Comparison of ENCODE assay signal across 12 cellular contexts in genomic region chr10:46094931-46095755, GRCh38. TPM values are rescaled to one million over a fixed set of nuclear protein-coding genes. Genes with fewer than 3 reads are reported as not detected.
A peak's percentile ranks its signal among the peaks of the same experiment; 100 is the strongest.
DNase-seq lines count a peak whose midpoint lies in the region; TF ChIP-seq lines count a peak whose summit lies in the region.
"Had no signal": no experiment of that assay in that cellular context is flagged by ENCODE, and none has a peak within 500 bp of the region (broad histone marks: within the 10 kb centered on the region; RNA-seq: fewer than 3 reads in every experiment).

No MANE protein-coding gene starts in this region.

- H3K36me3 ChIP-seq in OCI-LY7 (ENCODE audit: insufficient read depth, low read length) (no peaks in the 10 kb centered on the region), PC-9 (ENCODE audit: low read depth) (no peaks in the 10 kb centered on the region)
- H3K36me3 ChIP-seq: sigmoid colon had no signal

- H3K9me3 ChIP-seq in OCI-LY7 (ENCODE audit: low read length), result peaks cover under 1% of the 10 kb centered on the region; the same call in 1 of the 2 replicates
- H3K9me3 ChIP-seq in PC-9 (ENCODE audit: insufficient read depth, low read depth), result no peaks in the 10 kb centered on the region
- H3K9me3 ChIP-seq: body of pancreas, sigmoid colon had no signal

- peaks cover 83% of the 10 kb centered on the region for H3K4me1 ChIP-seq in OCI-LY7 (ENCODE audit: insufficient read depth, low read length, poor library complexity, severe bottlenecking)
- no peaks in the 10 kb centered on the region for H3K4me1 ChIP-seq in PC-9 (replicated peaks; ENCODE audit: insufficient read depth)
- H3K4me1 ChIP-seq: body of pancreas had no signal

- POLR2A ChIA-PET in OCI-LY7 (lab: Charles Lee), result no interaction called here
- POLR2A ChIA-PET in PC-9 (lab: Charles Lee; ENCODE audit: unreplicated experiment), result no interaction called here

- no peaks in the 10 kb centered on the region for H4K20me1 ChIP-seq in OCI-LY7 (ENCODE audit: insufficient read depth, low read length)
- no peaks in the 10 kb centered on the region for H4K20me1 ChIP-seq in PC-9 (ENCODE audit: insufficient read depth)

- peak in 4 of 6 experiments; percentile 5 to 51 (median 24) for DNase-seq in stimulated activated naive CD4-positive, alpha-beta T cell (lab: John Stamatoyannopoulos, UW)
- no peak for DNase-seq in stimulated activated naive CD4-positive, alpha-beta T cell treated with Interleukin-2 at 50 U/mL for 16 hours (lab: John Stamatoyannopoulos, UW)
- DNase-seq in OCI-LY7 (ENCODE audit: low spot score), result peak; percentile 28
- peak; percentile 52 for DNase-seq in epithelial cell of esophagus (ENCODE audit: low read depth)
- DNase-seq in SW480 (ENCODE audit: low spot score), result no peak
- DNase-seq in GDM1 (lab: John Stamatoyannopoulos, UW), result no peak
- no peak for DNase-seq in PC-9
- no peak for DNase-seq in NCI-H524 (lab: John Stamatoyannopoulos, UW)
- DNase-seq: body of pancreas, Calu3, erythroblast, sigmoid colon had no signal

- no peaks in the 10 kb centered on the region for H3F3A ChIP-seq in PC-9 (ENCODE audit: insufficient read depth, low read depth)

- TF ChIP-seq CTCF in OCI-LY7 (conservative IDR thresholded peaks at IDR 0.05; ENCODE audit: low read length) (no peak), epithelial cell of esophagus (IDR thresholded peaks at IDR 0.05; ENCODE audit: insufficient read depth, low read depth, low read length, missing control alignments) (no peak), PC-9 (conservative IDR thresholded peaks at IDR 0.05) (no peak)

- no TSS peak for BruUV-seq in OCI-LY7 (replicated peaks; lab: Mats Ljungman, UMichigan)
- no TSS peak for BruUV-seq in PC-9 (replicated peaks; lab: Mats Ljungman, UMichigan)

- H3K79me2 ChIP-seq in OCI-LY7 (ENCODE audit: insufficient read depth, low read depth, low read length) (no peaks in the 10 kb centered on the region), PC-9 (ENCODE audit: low read depth) (no peaks in the 10 kb centered on the region)

- H3K4me3 ChIP-seq in OCI-LY7 (ENCODE audit: low read depth, low read length, poor library complexity, severe bottlenecking), result no peak overlapping the region
- H3K4me3 ChIP-seq in epithelial cell of esophagus (ENCODE audit: low read length), result no peak overlapping the region
- H3K4me3 ChIP-seq in PC-9, result no peak overlapping the region
- H3K4me3 ChIP-seq: body of pancreas, sigmoid colon had no signal

- CTCF ChIA-PET in OCI-LY7 (lab: Charles Lee; ENCODE audit: unreplicated experiment) (no interaction called here), PC-9 (lab: Charles Lee) (no interaction called here)

- intact Hi-C loops in OCI-LY7 (cut with micrococcal nuclease; ENCODE audit: unreplicated experiment), result loop anchor here (5.0 to 10.0 kb wide), 2 partner anchors 63 to 170 kb away; partner anchors contain the start of gene NCOA4
- intact Hi-C loops in PC-9 (cut with micrococcal nuclease; ENCODE audit: unreplicated experiment), result no loop called here

- H3K27ac ChIP-seq in OCI-LY7 (ENCODE audit: low read depth, low read length, poor library complexity, severe bottlenecking) (peak overlapping the region; percentile 80), PC-9 (no peak overlapping the region)
- H3K27ac ChIP-seq: body of pancreas had no signal

- H3K9me2 ChIP-seq in OCI-LY7 (ENCODE audit: insufficient read depth, low read length) (no peaks in the 10 kb centered on the region), PC-9 (ENCODE audit: insufficient read depth) (no peaks in the 10 kb centered on the region)

- H3K27me3 ChIP-seq in PC-9 (ENCODE audit: insufficient read depth, low read depth), result no peaks in the 10 kb centered on the region
- H3K27me3 ChIP-seq: body of pancreas, sigmoid colon had no signal

- peak overlapping the region; percentile 14; the same call in 1 of the 2 replicates for H2AFZ ChIP-seq in OCI-LY7 (ENCODE audit: low read length)
- no peak overlapping the region for H2AFZ ChIP-seq in PC-9

- peak overlapping the region; percentile 27 for H3K4me2 ChIP-seq in OCI-LY7 (ENCODE audit: low read length)
- H3K4me2 ChIP-seq in PC-9, result no peak overlapping the region

RNA-seq across cellular contexts. Expression of gene MSMB, which starts 49.1 kb away (rescaled TPM):
- total RNA-seq in OCI-LY7 (2014; rRNA removed; shearing (Covaris generic)), result not detected in 2 replicates
- total RNA-seq in OCI-LY7 (2022) (not detected in 2 replicates), PC-9 (2021) (not detected in 2 replicates)
- total RNA-seq: body of pancreas, sigmoid colon had no signal

Comparison
In these comparisons a context has a peak if more than half of its experiments do, and no peak if none do; other contexts are left out.
1. DNase-seq: peak in stimulated activated naive CD4-positive, alpha-beta T cell (4 of 6), OCI-LY7 (single experiment) and epithelial cell of esophagus (single experiment); none in stimulated activated naive CD4-positive, alpha-beta T cell treated with Interleukin-2 at 50 U/mL for 16 hours (single experiment), SW480 (single experiment), GDM1 (single experiment), PC-9 (0 of 2) and NCI-H524 (0 of 2).